ENCODE assay signal across 24 cellular contexts in the genomic region with DNA sequence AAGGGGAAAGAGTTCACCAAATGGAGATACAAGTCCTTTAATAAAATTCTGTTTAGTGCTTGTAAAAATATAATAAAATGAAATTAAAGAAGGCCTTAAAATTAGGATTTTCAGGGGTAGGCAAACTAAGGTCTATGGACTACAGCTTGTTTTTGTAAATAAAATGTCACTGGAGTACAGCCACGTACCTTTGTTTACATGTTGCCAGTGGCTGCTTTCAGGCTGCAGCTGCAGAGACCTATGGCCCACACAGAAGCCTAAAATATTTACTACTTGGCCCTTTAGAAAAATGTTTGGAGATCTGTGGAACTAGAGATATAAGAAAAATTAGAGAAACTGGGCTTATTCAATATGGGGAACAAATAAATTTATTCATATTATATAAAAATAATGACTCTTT.
"Had no signal": no experiment of that assay in that cellular context is flagged by ENCODE, and none has a peak within 500 bp of the region (broad histone marks: within the 10 kb centered on the region; RNA-seq: fewer than 3 reads in every experiment).

No MANE protein-coding gene starts in this region.

- H3K36me3 ChIP-seq: MG63, SJCRH30 had no signal

- H3K27ac ChIP-seq: HL-60, RWPE1, SJCRH30 had no signal

- ATAC-seq: Panc1, PC-3, SK-N-SH treated with all-trans-retinoic acid at 6 μM for 48 hours had no signal

- H3K4me1 ChIP-seq: SJCRH30 had no signal

- FAIRE-seq: HTR-8/SVneo had no signal

- H3K4me3 ChIP-seq: MG63, SJCRH30 had no signal

- DNase-seq: Karpas-422; KG1; MG63; NCI-H1092; NCI-H1105 treated with DMSO at 0.1 percent for 48 hours; NCI-H1417 treated with DMSO at 0.1 percent for 48 hours; NCI-H146; NCI-H1694 treated with DMSO at 0.1 percent for 48 hours; NCI-H1930; NCI-H2081; NCI-H2107; NCI-H2227 treated with DMSO at 0.1 percent for 48 hours; NCI-H524; NCI-H526 treated with DMSO at 0.1 percent for 48 hours; NCI-H748 treated with DMSO at 0.1 percent for 48 hours; NK-92 treated with Interleukin-12 subunit alpha and Interleukin-12 subunit beta, amount 100 ng/mL, for 24 hours; PC-3; SHP77; SJCRH30 had no signal

- H3K9me3 ChIP-seq: MG63, SJCRH30 had no signal

- H3K27me3 ChIP-seq: MG63, SJCRH30 had no signal
